ENCODE assay signal across 3 cellular contexts in genomic region chr16:80969114-80969484, GRCh38.
TF ChIP-seq lines count a peak whose summit lies in the region.

No MANE protein-coding gene starts in this region.

TF ChIP-seq in SK-N-SH, 30 proteins besides CTCF, POLR2A, EP300 and RAD21:
- TF ChIP-seq RFX5 (IDR thresholded peaks at IDR 0.05; ENCODE audit: low read length) (no peak), SIN3A (IDR thresholded peaks at IDR 0.05; ENCODE audit: borderline replicate concordance, low read depth, low read length) (no peak)

TF ChIP-seq in SK-N-SH treated with all-trans-retinoic acid at 6 μM for 48 hours, 23 proteins besides CTCF, POLR2A, EP300 and RAD21:
- TF ChIP-seq TCF4 (CRISPR knock-in tag; IDR thresholded peaks at IDR 0.05; ENCODE audit: borderline replicate concordance) (no peak), ZC3H10 (CRISPR knock-in tag; IDR thresholded peaks at IDR 0.05) (no peak), PATZ1 (CRISPR knock-in tag; IDR thresholded peaks at IDR 0.05; ENCODE audit: borderline replicate concordance) (no peak)
- TF ChIP-seq, protein P1, sequence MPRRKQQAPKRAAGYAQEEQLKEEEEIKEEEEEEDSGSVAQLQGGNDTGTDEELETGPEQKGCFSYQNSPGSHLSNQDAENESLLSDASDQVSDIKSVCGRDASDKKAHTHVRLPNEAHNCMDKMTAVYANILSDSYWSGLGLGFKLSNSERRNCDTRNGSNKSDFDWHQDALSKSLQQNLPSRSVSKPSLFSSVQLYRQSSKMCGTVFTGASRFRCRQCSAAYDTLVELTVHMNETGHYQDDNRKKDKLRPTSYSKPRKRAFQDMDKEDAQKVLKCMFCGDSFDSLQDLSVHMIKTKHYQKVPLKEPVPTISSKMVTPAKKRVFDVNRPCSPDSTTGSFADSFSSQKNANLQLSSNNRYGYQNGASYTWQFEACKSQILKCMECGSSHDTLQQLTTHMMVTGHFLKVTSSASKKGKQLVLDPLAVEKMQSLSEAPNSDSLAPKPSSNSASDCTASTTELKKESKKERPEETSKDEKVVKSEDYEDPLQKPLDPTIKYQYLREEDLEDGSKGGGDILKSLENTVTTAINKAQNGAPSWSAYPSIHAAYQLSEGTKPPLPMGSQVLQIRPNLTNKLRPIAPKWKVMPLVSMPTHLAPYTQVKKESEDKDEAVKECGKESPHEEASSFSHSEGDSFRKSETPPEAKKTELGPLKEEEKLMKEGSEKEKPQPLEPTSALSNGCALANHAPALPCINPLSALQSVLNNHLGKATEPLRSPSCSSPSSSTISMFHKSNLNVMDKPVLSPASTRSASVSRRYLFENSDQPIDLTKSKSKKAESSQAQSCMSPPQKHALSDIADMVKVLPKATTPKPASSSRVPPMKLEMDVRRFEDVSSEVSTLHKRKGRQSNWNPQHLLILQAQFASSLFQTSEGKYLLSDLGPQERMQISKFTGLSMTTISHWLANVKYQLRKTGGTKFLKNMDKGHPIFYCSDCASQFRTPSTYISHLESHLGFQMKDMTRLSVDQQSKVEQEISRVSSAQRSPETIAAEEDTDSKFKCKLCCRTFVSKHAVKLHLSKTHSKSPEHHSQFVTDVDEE (CRISPR knock-in tag; IDR thresholded peaks at IDR 0.05), result no peak

TF ChIP-seq in endothelial cell of umbilical vein, 7 proteins besides CTCF, POLR2A, EP300 and RAD21:
- TF ChIP-seq JUN (IDR thresholded peaks at IDR 0.05; ENCODE audit: borderline replicate concordance, insufficient read depth, insufficient read length, low read depth), result no peak
TF ChIP-seq in endothelial cell of umbilical vein: peak in this region for 0.
